ENCODE assay signal across 1 cellular context in genomic region chr1:166705376-166706289, GRCh38.
TF ChIP-seq lines count a peak whose summit lies in the region.

No MANE protein-coding gene starts in this region.

TF ChIP-seq in K562, 482 proteins besides CTCF, POLR2A, EP300 and RAD21 (continued from another document and continues in another):
- TF ChIP-seq XRCC3 (IDR thresholded peaks at IDR 0.05) (0 out of 2 replicates have a peak, but pooled peaks have one; percentile 63), ZNF41 (CRISPR knock-in tag; conservative IDR thresholded peaks at IDR 0.05) (0 out of 2 replicates have a peak, but pooled peaks have one; percentile 10), ETS2 (tag; IDR thresholded peaks at IDR 0.05; ENCODE audit: borderline replicate concordance, poor library complexity, severe bottlenecking) (no peak), MCM5 (IDR thresholded peaks at IDR 0.05; ENCODE audit: low read depth) (no peak), ZNF133 (CRISPR knock-in tag; IDR thresholded peaks at IDR 0.05) (no peak), MYNN (IDR thresholded peaks at IDR 0.05) (peak; percentile 91), MYNN (CRISPR knock-in tag; IDR thresholded peaks at IDR 0.05) (no peak), C11orf30 (IDR thresholded peaks at IDR 0.05; ENCODE audit: low read depth) (peak; percentile 62), PYGO2 (tag; IDR thresholded peaks at IDR 0.05) (peak; percentile 98), MCM7 (IDR thresholded peaks at IDR 0.05) (0 out of 4 replicates have a peak, but pooled peaks of 1 of the 2 experiments have one; percentile 55), ZEB2 (IDR thresholded peaks at IDR 0.05) (peak; percentile 84), ZBTB17 (CRISPR knock-in tag; IDR thresholded peaks at IDR 0.05) (peak; percentile 88), ZNF395 (CRISPR knock-in tag; IDR thresholded peaks at IDR 0.05) (peak; percentile 99), ATF7 (IDR thresholded peaks at IDR 0.05) (peak; percentile 88), ILK (tag; IDR thresholded peaks at IDR 0.05; ENCODE audit: borderline replicate concordance, low read depth) (no peak), ZNF780A (CRISPR knock-in tag; IDR thresholded peaks at IDR 0.05) (no peak), ZNF407 (IDR thresholded peaks at IDR 0.05; ENCODE audit: low read depth) (no peak), DNMT1 (IDR thresholded peaks at IDR 0.05) (0 out of 2 replicates have a peak, but pooled peaks have one; percentile 12), EZH2 (IDR thresholded peaks at IDR 0.05; ENCODE audit: borderline replicate concordance, low read depth, low read length) (peak; percentile 93; the same call in 1 of the 2 replicates), ZNF696 (CRISPR knock-in tag; conservative IDR thresholded peaks at IDR 0.05) (no peak), SPI1 (IDR thresholded peaks at IDR 0.05; ENCODE audit: borderline replicate concordance, low read depth, low read length) (0 out of 2 replicates have a peak, but pooled peaks have one; percentile 54), MIER1 (IDR thresholded peaks at IDR 0.05; ENCODE audit: low read depth) (no peak), ELF4 (CRISPR knock-in tag; IDR thresholded peaks at IDR 0.05) (peak; percentile 84), ZNF134 (CRISPR knock-in tag; conservative IDR thresholded peaks at IDR 0.05) (0 out of 2 replicates have a peak, but pooled peaks have one; percentile 50), MEF2A (IDR thresholded peaks at IDR 0.05; ENCODE audit: control insufficient read depth, low read depth, low read length) (peak; percentile 88), HINFP (tag; conservative IDR thresholded peaks at IDR 0.05; ENCODE audit: low read depth) (peak; percentile 22; the same call in 1 of the 2 replicates), CHCHD3 (CRISPR knock-in tag; IDR thresholded peaks at IDR 0.05) (no peak), RERE (CRISPR knock-in tag; IDR thresholded peaks at IDR 0.05; ENCODE audit: borderline replicate concordance) (no peak), HDAC3 (IDR thresholded peaks at IDR 0.05; ENCODE audit: borderline replicate concordance, partially characterized antibody) (peak; percentile 98)
- TF ChIP-seq, protein P1, sequence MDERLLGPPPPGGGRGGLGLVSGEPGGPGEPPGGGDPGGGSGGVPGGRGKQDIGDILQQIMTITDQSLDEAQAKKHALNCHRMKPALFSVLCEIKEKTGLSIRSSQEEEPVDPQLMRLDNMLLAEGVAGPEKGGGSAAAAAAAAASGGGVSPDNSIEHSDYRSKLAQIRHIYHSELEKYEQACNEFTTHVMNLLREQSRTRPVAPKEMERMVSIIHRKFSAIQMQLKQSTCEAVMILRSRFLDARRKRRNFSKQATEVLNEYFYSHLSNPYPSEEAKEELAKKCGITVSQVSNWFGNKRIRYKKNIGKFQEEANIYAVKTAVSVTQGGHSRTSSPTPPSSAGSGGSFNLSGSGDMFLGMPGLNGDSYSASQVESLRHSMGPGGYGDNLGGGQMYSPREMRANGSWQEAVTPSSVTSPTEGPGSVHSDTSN (CRISPR knock-in tag; IDR thresholded peaks at IDR 0.05; ENCODE audit: low read depth) = no peak
- TF ChIP-seq, protein P1 (tag; conservative IDR thresholded peaks at IDR 0.05; ENCODE audit: low read depth) = peak; percentile 100
- TF ChIP-seq, protein P2, sequence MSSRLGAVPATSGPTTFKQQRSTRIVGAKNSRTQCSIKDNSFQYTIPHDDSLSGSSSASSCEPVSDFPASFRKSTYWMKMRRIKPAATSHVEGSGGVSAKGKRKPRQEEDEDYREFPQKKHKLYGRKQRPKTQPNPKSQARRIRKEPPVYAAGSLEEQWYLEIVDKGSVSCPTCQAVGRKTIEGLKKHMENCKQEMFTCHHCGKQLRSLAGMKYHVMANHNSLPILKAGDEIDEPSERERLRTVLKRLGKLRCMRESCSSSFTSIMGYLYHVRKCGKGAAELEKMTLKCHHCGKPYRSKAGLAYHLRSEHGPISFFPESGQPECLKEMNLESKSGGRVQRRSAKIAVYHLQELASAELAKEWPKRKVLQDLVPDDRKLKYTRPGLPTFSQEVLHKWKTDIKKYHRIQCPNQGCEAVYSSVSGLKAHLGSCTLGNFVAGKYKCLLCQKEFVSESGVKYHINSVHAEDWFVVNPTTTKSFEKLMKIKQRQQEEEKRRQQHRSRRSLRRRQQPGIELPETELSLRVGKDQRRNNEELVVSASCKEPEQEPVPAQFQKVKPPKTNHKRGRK (tag; IDR thresholded peaks at IDR 0.05) = peak; percentile 89
- TF ChIP-seq, protein P3, sequence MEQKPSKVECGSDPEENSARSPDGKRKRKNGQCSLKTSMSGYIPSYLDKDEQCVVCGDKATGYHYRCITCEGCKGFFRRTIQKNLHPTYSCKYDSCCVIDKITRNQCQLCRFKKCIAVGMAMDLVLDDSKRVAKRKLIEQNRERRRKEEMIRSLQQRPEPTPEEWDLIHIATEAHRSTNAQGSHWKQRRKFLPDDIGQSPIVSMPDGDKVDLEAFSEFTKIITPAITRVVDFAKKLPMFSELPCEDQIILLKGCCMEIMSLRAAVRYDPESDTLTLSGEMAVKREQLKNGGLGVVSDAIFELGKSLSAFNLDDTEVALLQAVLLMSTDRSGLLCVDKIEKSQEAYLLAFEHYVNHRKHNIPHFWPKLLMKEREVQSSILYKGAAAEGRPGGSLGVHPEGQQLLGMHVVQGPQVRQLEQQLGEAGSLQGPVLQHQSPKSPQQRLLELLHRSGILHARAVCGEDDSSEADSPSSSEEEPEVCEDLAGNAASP (IDR thresholded peaks at IDR 0.05) = no peak
